In genomic region chr15:68642491-68642845, GRCh38 we compare ENCODE assay signal across 21 cellular contexts.
DNase-seq lines count a peak whose midpoint lies in the region; FAIRE-seq and TF ChIP-seq lines count a peak whose summit lies in the region.
"Had no signal": no experiment of that assay in that cellular context is flagged by ENCODE, and none has a peak within 500 bp of the region (broad histone marks: within the 10 kb centered on the region; RNA-seq: fewer than 3 reads in every experiment).

No MANE protein-coding gene starts in this region.

- no peak overlapping the region for H2BK5ac ChIP-seq in H9 (ENCODE audit: insufficient read length, low read length)

- peaks cover 15 to 31% of the 10 kb centered on the region in 2 experiments for H3K4me1 Mint-ChIP-seq in H9
- H3K4me1 Mint-ChIP-seq: activated naive CD8-positive, alpha-beta T cell treated with anti-CD3 and anti-CD28 coated beads, Interleukin-2, amount 50 U/mL, for 24 hours; stimulated activated memory B cell treated with anti-CD40 and anti-IgM and Interleukin-4, amounts not matched to agents 10 μg/mL and 1 μg/mL and 100 μg/mL, for 72 hours had no signal

- H2BK120ac ChIP-seq in H9 (ENCODE audit: low read depth, low read length, poor library complexity, severe bottlenecking) = no peak overlapping the region

- no peak overlapping the region for H3K4ac ChIP-seq in H9 (ENCODE audit: low read depth, low read length)

- H3K79me2 ChIP-seq in H9 (ENCODE audit: insufficient read depth, low read length) = no peaks in the 10 kb centered on the region

- peaks cover 23% of the 10 kb centered on the region for H3K36me3 ChIP-seq in WERI-Rb-1
- peaks cover 0 to 4% (median 2%) of the 10 kb centered on the region in 5 donors for H3K36me3 ChIP-seq in subcutaneous abdominal adipose tissue (ENCODE audit: control insufficient read depth in 5 of 5, insufficient read depth in 5 of 5, low read length in 5 of 5)

- no peaks in the 10 kb centered on the region for H3K79me1 ChIP-seq in H9 (ENCODE audit: insufficient read depth, low read depth, low read length, poor library complexity, severe bottlenecking)

- no peak overlapping the region for H4K8ac ChIP-seq in H9 (replicated peaks; ENCODE audit: insufficient read length, low read depth, low read length)

- WGBS in H9 (ENCODE audit: extremely low coverage, insufficient read length, low lambda C conversion rate) = no CpG with 5 or more reads among the region's 5 CpGs

- H3K56ac ChIP-seq in H9 (ENCODE audit: insufficient read length, low read depth, low read length) = no peak overlapping the region

- H3K27me3 ChIP-seq in H9 (ENCODE audit: insufficient read depth, low read length) (no peaks in the 10 kb centered on the region), WERI-Rb-1 (ENCODE audit: insufficient read depth, low read depth, severe bottlenecking) (no peaks in the 10 kb centered on the region), subcutaneous abdominal adipose tissue (ENCODE audit: control insufficient read depth in 5 of 5, insufficient read depth in 4 of 5, low read length in 5 of 5) (no peaks in the 10 kb centered on the region)
- H3K27me3 ChIP-seq: tibial nerve had no signal

- H3K9me3 Mint-ChIP-seq in H9 = no peaks in the 10 kb centered on the region
- H3K9me3 Mint-ChIP-seq: activated naive CD8-positive, alpha-beta T cell treated with anti-CD3 and anti-CD28 coated beads, Interleukin-2, amount 50 U/mL, for 24 hours; activated T-helper 1 cell treated with anti-CD3 and anti-CD28 coated beads, Interleukin-12 subunit alpha, Interleukin-12 subunit beta, Interleukin-2, Interleukin-4 antibody, amounts not matched to agents 30 ng/mL and 10 ng/mL and 1 ng/mL, durations not matched to agents 14 hours and 24 hours and 36 hours; stimulated activated memory B cell treated with anti-CD40 and anti-IgM and Interleukin-4, amounts not matched to agents 10 μg/mL and 1 μg/mL and 100 μg/mL, for 72 hours had no signal

- no peak overlapping the region for H3K4me2 ChIP-seq in H9 (ENCODE audit: insufficient read depth, insufficient read length, low read length)
- H3K4me2 ChIP-seq: SK-N-SH had no signal

- H2AK5ac ChIP-seq in H9 (ENCODE audit: insufficient read length, low read length) = no peak overlapping the region

- H3K27me3 Mint-ChIP-seq in H9 (ENCODE audit: low read depth) = no peaks in the 10 kb centered on the region
- H3K27me3 Mint-ChIP-seq: activated naive CD8-positive, alpha-beta T cell treated with anti-CD3 and anti-CD28 coated beads, Interleukin-2, amount 50 U/mL, for 24 hours had no signal

- no peak overlapping the region for H3K18ac ChIP-seq in H9 (ENCODE audit: insufficient read length, low read depth, low read length)

- no peak overlapping the region; a peak in 1 of 5 replicates for H3K4me3 Mint-ChIP-seq in H9
- H3K4me3 Mint-ChIP-seq: activated naive CD8-positive, alpha-beta T cell treated with anti-CD3 and anti-CD28 coated beads, Interleukin-2, amount 50 U/mL, for 24 hours; activated T-helper 1 cell treated with anti-CD3 and anti-CD28 coated beads, Interleukin-12 subunit alpha, Interleukin-12 subunit beta, Interleukin-2, Interleukin-4 antibody, amounts not matched to agents 30 ng/mL and 10 ng/mL and 1 ng/mL, durations not matched to agents 14 hours and 24 hours and 36 hours; stimulated activated memory B cell treated with anti-CD40 and anti-IgM and Interleukin-4, amounts not matched to agents 10 μg/mL and 1 μg/mL and 100 μg/mL, for 72 hours had no signal

- H3K4me1 ChIP-seq in H9 (ENCODE audit: insufficient read depth, low read length) (no peaks in the 10 kb centered on the region), subcutaneous abdominal adipose tissue (ENCODE audit: control insufficient read depth in 5 of 5, insufficient read depth in 5 of 5, low read length in 5 of 5) (peaks cover 7 to 43% (median 32%) of the 10 kb centered on the region in 5 donors)

- H3K14ac ChIP-seq in H9 (ENCODE audit: insufficient read depth, low read length) = no peak overlapping the region

- no peak overlapping the region for H2BK20ac ChIP-seq in H9 (ENCODE audit: low read depth, low read length, poor library complexity, severe bottlenecking)

- H3K9me3 ChIP-seq in H9 (ENCODE audit: control insufficient read depth, low read depth, low read length) (no peaks in the 10 kb centered on the region), WERI-Rb-1 (ENCODE audit: severe bottlenecking) (no peaks in the 10 kb centered on the region), subcutaneous abdominal adipose tissue (ENCODE audit: control insufficient read depth in 5 of 5, low read length in 5 of 5) (no peaks in the 10 kb centered on the region)
- H3K9me3 ChIP-seq: SK-N-SH, tibial nerve had no signal

- H3K27ac ChIP-seq in H9 (ENCODE audit: insufficient read length, low read depth, low read length) (no peak overlapping the region), WERI-Rb-1 (no peak overlapping the region), epithelial cell of prostate (peak overlapping the region; percentile 95), subcutaneous abdominal adipose tissue (ENCODE audit: low read depth, low read length) (peak overlapping the region; percentile 23)
- H3K27ac ChIP-seq: tibial nerve had no signal

- DNase-seq in H9 = peak; percentile 62
- DNase-seq in WERI-Rb-1 = peak; percentile 47
- no peak for DNase-seq in epithelial cell of prostate (ENCODE audit: low read depth, low spot score)
- DNase-seq in RPMI8226 = no peak
- DNase-seq in frontal cortex (ENCODE audit: low spot score in 2 of 2) = no peak
- no peak for DNase-seq in stimulated activated CD4-positive, alpha-beta T cell treated with anti-CD3 and anti-CD28 coated beads, Interleukin-4, amount 100 ng/mL, for 24 hours
- no peak for DNase-seq in COLO829 (ENCODE audit: low spot score)
- DNase-seq: activated CD4-positive, CD25-positive, alpha-beta regulatory T cell treated with anti-CD3 and anti-CD28 coated beads, Interleukin-2, amount 50 U/mL, for 72 hours; activated CD8-positive, alpha-beta memory T cell treated with anti-CD3 and anti-CD28 coated beads for 24 hours; activated naive CD8-positive, alpha-beta T cell treated with anti-CD3 and anti-CD28 coated beads, Interleukin-2, amount 50 U/mL, for 24 hours; Calu3; effector CD4-positive, alpha-beta T cell; glutamatergic neuron; NCI-H146; retina; SK-N-SH had no signal

- no peak overlapping the region for H3T11ph ChIP-seq in H9 (ENCODE audit: low read length)

- no peak overlapping the region for H2AFZ ChIP-seq in H9 (ENCODE audit: low read length)

- H2BK15ac ChIP-seq in H9 (ENCODE audit: low read depth, low read length) = no peak overlapping the region

- H3K27ac Mint-ChIP-seq in H9 = peak overlapping the region in 2 of 3 experiments; percentile 61 to 81; a peak in 2 of 7 replicates
- H3K27ac Mint-ChIP-seq: activated naive CD8-positive, alpha-beta T cell treated with anti-CD3 and anti-CD28 coated beads, Interleukin-2, amount 50 U/mL, for 24 hours; activated T-helper 1 cell treated with anti-CD3 and anti-CD28 coated beads, Interleukin-12 subunit alpha, Interleukin-12 subunit beta, Interleukin-2, Interleukin-4 antibody, amounts not matched to agents 30 ng/mL and 10 ng/mL and 1 ng/mL, durations not matched to agents 14 hours and 24 hours and 36 hours; stimulated activated memory B cell treated with anti-CD40 and anti-IgM and Interleukin-4, amounts not matched to agents 10 μg/mL and 1 μg/mL and 100 μg/mL, for 72 hours had no signal

- H4K20me1 ChIP-seq in H9 (ENCODE audit: control insufficient read depth, insufficient read depth, insufficient read length) = no peaks in the 10 kb centered on the region

- H3K36me3 Mint-ChIP-seq in H9 (ENCODE audit: insufficient read depth in 1 of 3, low read depth in 3 of 3) = no peaks in the 10 kb centered on the region
- H3K36me3 Mint-ChIP-seq: stimulated activated memory B cell treated with anti-CD40 and anti-IgM and Interleukin-4, amounts not matched to agents 10 μg/mL and 1 μg/mL and 100 μg/mL, for 72 hours had no signal

- H3K23ac ChIP-seq in H9 (ENCODE audit: insufficient read length, low read depth, low read length) = no peak overlapping the region

- H3K4me3 ChIP-seq in WERI-Rb-1 (ENCODE audit: low read depth, low read length) (no peak overlapping the region), subcutaneous abdominal adipose tissue (ENCODE audit: low read depth in 1 of 5, low read length in 5 of 5) (no peak overlapping the region)
- H3K4me3 ChIP-seq: tibial nerve had no signal

- FAIRE-seq in frontal cortex (lab: Jason Lieb, UNC) = no peak
- FAIRE-seq: G401.6 had no signal

- TF ChIP-seq CTCF in H9 (conservative IDR thresholded peaks at IDR 0.05) (0 out of 3 replicates have a peak, but pooled peaks have one; percentile 7), WERI-Rb-1 (IDR thresholded peaks at IDR 0.05; ENCODE audit: low read depth, low read length) (no peak)

- H3K9ac ChIP-seq in H9 (ENCODE audit: extremely low read depth, insufficient read length, low read length) (no peak overlapping the region), subcutaneous abdominal adipose tissue (ENCODE audit: low read length in 5 of 5) (no peak overlapping the region)
- H3K9ac ChIP-seq: SK-N-SH had no signal

- H4K5ac ChIP-seq in H9 (ENCODE audit: insufficient read length, low read depth, low read length) = no peak overlapping the region

- no peak overlapping the region for H4K91ac ChIP-seq in H9 (ENCODE audit: insufficient read length, low read depth, low read length)

- H2BK12ac ChIP-seq in H9 (ENCODE audit: insufficient read length, low read depth, low read length) = no peak overlapping the region

- H3K23me2 ChIP-seq in H9 (ENCODE audit: insufficient read length, low read depth, low read length, poor library complexity, severe bottlenecking) = peaks cover 3% of the 10 kb centered on the region

Comparison
In these comparisons a context has a peak if more than half of its experiments do, and no peak if none do; other contexts are left out.
1. DNase-seq: peak in H9 (single experiment) and WERI-Rb-1 (single experiment); none in epithelial cell of prostate (single experiment), RPMI8226 (single experiment), frontal cortex (0 of 2), stimulated activated CD4-positive, alpha-beta T cell treated with anti-CD3 and anti-CD28 coated beads, Interleukin-4, amount 100 ng/mL, for 24 hours (single experiment) and COLO829 (single experiment).
2. H3K27ac ChIP-seq: peak in epithelial cell of prostate (single experiment) and subcutaneous abdominal adipose tissue (single experiment); none in H9 (single experiment) and WERI-Rb-1 (single experiment).